9 cellular contexts compared by ENCODE assay signal in the genomic region with DNA sequence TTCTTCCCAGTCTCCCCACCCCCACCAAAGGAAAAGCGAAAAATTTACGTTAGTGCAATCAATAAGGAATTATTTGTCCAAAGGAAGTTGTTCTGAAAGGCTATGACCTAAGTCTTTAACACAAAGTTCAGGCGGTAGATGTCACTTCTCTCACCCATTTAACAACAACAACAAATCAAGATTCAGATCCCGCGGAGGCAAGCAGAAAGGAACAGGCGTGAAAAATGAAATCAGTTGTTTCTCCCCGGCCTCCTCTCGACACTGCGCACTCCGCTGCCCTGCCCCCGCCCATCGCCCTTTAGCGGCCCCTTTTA. TPM values are rescaled to one million over a fixed set of nuclear protein-coding genes. Genes with fewer than 3 reads are reported as not detected.
DNase-seq lines count a peak whose midpoint lies in the region; ATAC-seq, FAIRE-seq and TF ChIP-seq lines count a peak whose summit lies in the region.
"Had no signal": no experiment of that assay in that cellular context is flagged by ENCODE, and none has a peak within 500 bp of the region (broad histone marks: within the 10 kb centered on the region; RNA-seq: fewer than 3 reads in every experiment).

No MANE protein-coding gene starts in this region.

- no TSS peak for BruUV-seq in HepG2 (replicated peaks; lab: Mats Ljungman, UMichigan)

- no peaks in the 10 kb centered on the region for H3K27me3 ChIP-seq in HepG2 (ENCODE audit: control insufficient read depth in 1 of 2, insufficient read depth in 2 of 2, low read length in 2 of 2)

- TF ChIP-seq EP300 in HepG2 (IDR thresholded peaks at IDR 0.05; ENCODE audit: low read depth in 2 of 2, low read length in 2 of 2) (no peak), HepG2 (CRISPR knock-in tag; IDR thresholded peaks at IDR 0.05; ENCODE audit: borderline replicate concordance) (no peak)

- H3K4me3 ChIP-seq in astrocyte of the cerebellum (ENCODE audit: low read depth, low read length) (peak overlapping the region; percentile 89), HepG2 (replicated peaks in 1 of 3; ENCODE audit: insufficient read depth in 1 of 3, low read depth in 2 of 3, low read length in 3 of 3) (peak overlapping the region; percentile 86 to 95 (median 89))

- no peak for TF ChIP-seq CTCF in astrocyte of the cerebellum (IDR thresholded peaks at IDR 0.05; ENCODE audit: low read depth, low read length, missing control alignments)
- no peak for TF ChIP-seq CTCF in HepG2 (CRISPR knock-in tag; IDR thresholded peaks at IDR 0.05)

- no peak for TF ChIP-seq POLR2A in GM12891 (IDR thresholded peaks at IDR 0.05; ENCODE audit: low read depth, low read length)
- TF ChIP-seq POLR2A in HepG2 (IDR thresholded peaks at IDR 0.05; ENCODE audit: insufficient read depth in 1 of 2, low read depth in 2 of 2, low read length in 2 of 2), result no peak

- peaks cover 42% of the 10 kb centered on the region for H3K4me1 ChIP-seq in HepG2 (ENCODE audit: insufficient read depth, low read length)

- no peak for TF ChIP-seq RAD21 in HepG2 (CRISPR knock-in tag; IDR thresholded peaks at IDR 0.05)

- H3K36me3 ChIP-seq in HepG2 (replicated peaks in 1 of 2; ENCODE audit: control insufficient read depth in 1 of 2, insufficient read depth in 2 of 2, low read length in 2 of 2), result no peaks in the 10 kb centered on the region

- in situ Hi-C loops in astrocyte of the cerebellum (cut with HindIII; ENCODE audit: low sequenced_read_pairs), result loop anchor here (25.0 kb wide), 1 partner anchor 102 kb away; no protein-coding TSS in a partner anchor
- in situ Hi-C loops in HepG2 (cut with HindIII; ENCODE audit: extremely low pct_ligation_motif_present, low pct_unique_long_range_greater_than_20kb), result no loop called here

- H3K9me3 ChIP-seq in HepG2 (ENCODE audit: low read length), result no peaks in the 10 kb centered on the region

- H3K79me2 ChIP-seq in HepG2 (ENCODE audit: insufficient read depth, low read length), result peaks cover 52% of the 10 kb centered on the region

- intact Hi-C loops in HepG2 (cut with micrococcal nuclease; ENCODE audit: unreplicated experiment), result loop anchor here (5.0 kb wide), 1 partner anchor 157 kb away; no protein-coding TSS in a partner anchor

- POLR2A ChIA-PET in HepG2 (lab: Yijun Ruan, JAX), result interaction anchor here (1.1 to 2.2 kb wide), 8 partner anchors 11 to 227 kb away, joined by 3 to 16 read pairs (median 4); no protein-coding TSS in a partner anchor

- DNase-seq in GM12891 (ENCODE audit: insufficient read length, low spot score) (peak; percentile 46), astrocyte of the cerebellum (ENCODE audit: low read depth) (no peak), HepG2 (ENCODE audit: low spot score) (no peak), NCI-H1092 treated with DMSO at 0.1 percent for 48 hours (lab: John Stamatoyannopoulos, UW) (no peak)

- peak overlapping the region; percentile 96 for H3K9ac ChIP-seq in HepG2 (ENCODE audit: insufficient read depth, low read depth, low read length)

- no peak overlapping the region for H2AFZ ChIP-seq in HepG2 (ENCODE audit: low read length)

- peak overlapping the region; percentile 76 for H3K4me2 ChIP-seq in HepG2 (ENCODE audit: low read depth, low read length)

- H4K20me1 ChIP-seq in HepG2 (ENCODE audit: insufficient read depth, low read length), result peaks cover 13% of the 10 kb centered on the region; the same call in 1 of the 2 replicates

- H3K27ac ChIP-seq in HepG2 (ENCODE audit: extremely low read length, insufficient read depth, low read length), result peak overlapping the region; percentile 100
- peak overlapping the region; percentile 76 for H3K27ac ChIP-seq in temporal lobe (ENCODE audit: low read depth, low read length)

- WGBS in HepG2 (ENCODE audit: low lambda C conversion rate), result under 1% methylated on average over 13 of the region's 13 CpGs

- CTCF ChIA-PET in HepG2 (lab: Yijun Ruan, JAX; ENCODE audit: low intra/inter-chr PET ratio, low total read pairs), result no interaction called here

- FAIRE-seq in GM12891 (lab: Jason Lieb, UNC) (no peak), HepG2 (lab: Jason Lieb, UNC) (no peak)
- FAIRE-seq: TTC549 had no signal

- ATAC-seq in HG03108 (IDR thresholded peaks at IDR 0.05; ENCODE audit: unreplicated experiment) (peak; percentile 35), HepG2 (no peak), GM21619 (IDR thresholded peaks at IDR 0.05; ENCODE audit: unreplicated experiment) (no peak), GM21528 (IDR thresholded peaks at IDR 0.05; ENCODE audit: low FRiP score, unreplicated experiment) (no peak)

TF ChIP-seq in GM12891, 5 proteins besides CTCF, POLR2A, EP300 and RAD21:
- TF ChIP-seq TAF1 (IDR thresholded peaks at IDR 0.05; ENCODE audit: low read depth, low read length) (0 out of 2 replicates have a peak, but pooled peaks have one; percentile 34), PAX5 (IDR thresholded peaks at IDR 0.05; ENCODE audit: insufficient read depth, low read length, severe bottlenecking) (no peak), SPI1 (IDR thresholded peaks at IDR 0.05; ENCODE audit: low read depth, low read length) (no peak), POU2F2 (IDR thresholded peaks at IDR 0.05; ENCODE audit: low read depth, low read length) (no peak), POLR2AphosphoS5 (IDR thresholded peaks at IDR 0.05; ENCODE audit: low read depth, low read length) (no peak)

TF ChIP-seq in HepG2, 621 proteins besides CTCF, POLR2A, EP300 and RAD21 (continues in another document):
- TF ChIP-seq DMAP1 (CRISPR knock-in tag; IDR thresholded peaks at IDR 0.05) (no peak), MTA1 (CRISPR knock-in tag; IDR thresholded peaks at IDR 0.05; ENCODE audit: borderline replicate concordance) (no peak), SRSF1 (optimal IDR thresholded peaks at IDR 0.05; ENCODE audit: low read depth, low read length) (no peak), TOPORS (CRISPR knock-in tag; IDR thresholded peaks at IDR 0.05) (no peak), RFX5 (IDR thresholded peaks at IDR 0.05; ENCODE audit: low read depth, low read length) (peak; percentile 54), ZNF138 (CRISPR knock-in tag; IDR thresholded peaks at IDR 0.05; ENCODE audit: low read depth) (no peak), ZNF430 (CRISPR knock-in tag; IDR thresholded peaks at IDR 0.05) (no peak), CCDC6 (CRISPR knock-in tag; IDR thresholded peaks at IDR 0.05) (peak; percentile 8; the same call in 1 of the 2 replicates), KDM5A (IDR thresholded peaks at IDR 0.05; ENCODE audit: borderline replicate concordance, low read length) (peak; percentile 28; the same call in 1 of the 2 replicates), CREB1 (IDR thresholded peaks at IDR 0.05) (no peak), CREB1 (CRISPR knock-in tag; IDR thresholded peaks at IDR 0.05) (0 out of 2 replicates have a peak, but pooled peaks have one; percentile 36), ZFP36 (IDR thresholded peaks at IDR 0.05; ENCODE audit: borderline replicate concordance, low read depth, low read length, partially characterized antibody) (no peak)
- TF ChIP-seq, protein P1, sequence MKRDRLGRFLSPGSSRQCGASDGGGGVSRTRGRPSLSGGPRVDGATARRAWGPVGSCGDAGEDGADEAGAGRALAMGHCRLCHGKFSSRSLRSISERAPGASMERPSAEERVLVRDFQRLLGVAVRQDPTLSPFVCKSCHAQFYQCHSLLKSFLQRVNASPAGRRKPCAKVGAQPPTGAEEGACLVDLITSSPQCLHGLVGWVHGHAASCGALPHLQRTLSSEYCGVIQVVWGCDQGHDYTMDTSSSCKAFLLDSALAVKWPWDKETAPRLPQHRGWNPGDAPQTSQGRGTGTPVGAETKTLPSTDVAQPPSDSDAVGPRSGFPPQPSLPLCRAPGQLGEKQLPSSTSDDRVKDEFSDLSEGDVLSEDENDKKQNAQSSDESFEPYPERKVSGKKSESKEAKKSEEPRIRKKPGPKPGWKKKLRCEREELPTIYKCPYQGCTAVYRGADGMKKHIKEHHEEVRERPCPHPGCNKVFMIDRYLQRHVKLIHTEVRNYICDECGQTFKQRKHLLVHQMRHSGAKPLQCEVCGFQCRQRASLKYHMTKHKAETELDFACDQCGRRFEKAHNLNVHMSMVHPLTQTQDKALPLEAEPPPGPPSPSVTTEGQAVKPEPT (CRISPR knock-in tag; IDR thresholded peaks at IDR 0.05; ENCODE audit: low read depth), result no peak

RNA-seq across cellular contexts. Expression of a gene that starts 1.4 kb away (rescaled TPM):
- 4.0 TPM for polyA plus RNA-seq in GM12891 (2012; ENCODE audit: low read depth, missing spikeins)
- total RNA-seq in HepG2 (2016; rRNA removed; fragmentation: Illumina TruSeq; extraction: Trizol) (18.7 and 23.2 TPM in 2 replicates), temporal lobe (41.6 TPM)
- 14.8 and 15.4 TPM in 2 replicates for total RNA-seq in HepG2 (2016; cell fraction: cytosol; rRNA removed; fragmentation: Illumina TruSeq; extraction: Trizol; ENCODE audit: low read depth)
- 17.0 and 21.9 TPM in 2 replicates for total RNA-seq in HepG2 (2016; cell fraction: insoluble cytoplasmic fraction; rRNA removed; fragmentation: Illumina TruSeq; extraction: Trizol)
- 17.6 and 20.1 TPM in 2 replicates for total RNA-seq in HepG2 (2016; cell fraction: membrane; rRNA removed; fragmentation: Illumina TruSeq; extraction: Trizol)
- total RNA-seq in HepG2 (2016; cell fraction: nucleus; rRNA removed; fragmentation: Illumina TruSeq; extraction: Trizol), result 17.0 and 21.5 TPM in 2 replicates
- 12.8 and 14.7 TPM in 2 replicates for polyA plus RNA-seq in HepG2 (2011; rRNA removed)
- 7.6 and 11.3 TPM in 2 replicates for polyA plus RNA-seq in HepG2 (2011; cell fraction: cytosol; rRNA removed)
- 7.1 and 8.6 TPM in 2 replicates for polyA plus RNA-seq in HepG2 (2011; cell fraction: nucleus; rRNA removed)
- polyA plus RNA-seq in HepG2 (2012), result 10.4 and 12.0 TPM in 2 replicates
- 2.2 and 2.6 TPM in 2 replicates for polyA plus RNA-seq in HepG2 (2016; cell fraction: cytosol; fragmentation: Illumina TruSeq; extraction: Trizol; ENCODE audit: low read depth)
- 14.4 and 15.3 TPM in 2 replicates for polyA plus RNA-seq in HepG2 (2016; cell fraction: insoluble cytoplasmic fraction; fragmentation: Illumina TruSeq; extraction: Trizol; ENCODE audit: low read depth)
- 5.3 and 6.5 TPM in 2 replicates for polyA plus RNA-seq in HepG2 (2016; cell fraction: membrane; fragmentation: Illumina TruSeq; extraction: Trizol; ENCODE audit: low read depth)
- 12.9 and 13.9 TPM in 2 replicates for polyA plus RNA-seq in HepG2 (2016; cell fraction: nucleus; fragmentation: Illumina TruSeq; extraction: Trizol; ENCODE audit: insufficient read depth, low read depth)
- polyA minus RNA-seq in HepG2 (2011; rRNA and poly(A)+ RNA removed; ENCODE audit: low replicate concordance), result 36.9 and 38.4 TPM in 2 replicates
- polyA minus RNA-seq in HepG2 (2011; cell fraction: cytosol; rRNA and poly(A)+ RNA removed), result 20.2 and 23.4 TPM in 2 replicates
- 42.4 and 47.2 TPM in 2 replicates for polyA minus RNA-seq in HepG2 (2011; cell fraction: nucleus; rRNA and poly(A)+ RNA removed)
